Comparison of ENCODE assay signal across 1 cellular context in the genomic region with DNA sequence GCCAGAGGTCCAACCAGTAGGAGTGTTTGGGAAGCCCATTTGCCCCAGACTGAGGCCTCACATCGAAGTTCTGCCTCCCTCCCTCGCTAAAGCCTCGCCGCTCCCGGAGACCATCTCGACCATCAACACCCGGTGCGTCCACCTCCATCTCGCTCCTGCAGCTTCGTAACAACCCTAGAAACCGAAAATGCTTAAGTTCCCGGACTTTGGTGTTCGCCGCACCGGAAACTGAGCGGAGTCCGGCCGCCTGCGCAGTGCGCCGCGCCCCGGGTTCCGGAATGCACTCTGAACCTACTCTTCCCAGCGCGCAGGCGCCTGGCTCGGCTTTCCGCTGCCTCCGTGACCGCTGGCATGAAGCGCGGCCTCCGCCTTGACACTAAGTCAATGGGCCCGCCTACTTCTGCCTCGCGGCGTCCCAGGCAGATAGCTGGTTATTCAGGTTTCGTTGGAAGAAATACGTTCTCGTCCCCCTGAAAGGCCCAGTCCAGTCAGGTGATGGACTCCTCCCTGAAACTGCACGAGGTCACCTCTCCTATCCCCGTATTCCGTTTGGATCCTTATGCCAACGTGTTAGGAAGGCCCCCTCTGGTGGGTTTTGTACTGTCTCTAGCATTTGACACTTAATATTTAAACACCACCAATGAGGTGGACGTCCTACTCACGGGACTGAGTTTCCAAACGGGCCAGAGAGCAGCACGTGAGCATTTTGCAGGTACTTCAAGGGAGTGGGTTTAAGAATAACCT.
TF ChIP-seq lines count a peak whose summit lies in the region.

No MANE protein-coding gene starts in this region.

TF ChIP-seq in GM12878, 131 proteins besides CTCF, POLR2A, EP300 and RAD21 (continued from another document and continues in another):
- TF ChIP-seq CBX5 (IDR thresholded peaks at IDR 0.05; ENCODE audit: low read depth) (peak; percentile 76; the same call in 1 of the 2 replicates), MXI1 (IDR thresholded peaks at IDR 0.05; ENCODE audit: low read depth, low read length) (peak; percentile 66; the same call in 1 of the 2 replicates), DPF2 (IDR thresholded peaks at IDR 0.05) (0 out of 2 replicates have a peak, but pooled peaks have one; percentile 33), RCOR1 (conservative IDR thresholded peaks at IDR 0.05; ENCODE audit: low read depth, low read length) (0 out of 2 replicates have a peak, but pooled peaks have one; percentile 38), SMC3 (IDR thresholded peaks at IDR 0.05; ENCODE audit: borderline replicate concordance, low read length) (no peak), MAX (IDR thresholded peaks at IDR 0.05; ENCODE audit: low read depth, low read length) (peak; percentile 60; the same call in 1 of the 2 replicates), CHD2 (IDR thresholded peaks at IDR 0.05; ENCODE audit: borderline replicate concordance, low read depth, low read length) (0 out of 2 replicates have a peak, but pooled peaks have one; percentile 49), MEF2B (IDR thresholded peaks at IDR 0.05; ENCODE audit: partially characterized antibody, poor library complexity, severe bottlenecking) (no peak), CBX3 (IDR thresholded peaks at IDR 0.05; ENCODE audit: borderline replicate concordance, low read depth) (no peak), TCF12 (IDR thresholded peaks at IDR 0.05; ENCODE audit: low read depth, low read length) (no peak), NR2F1 (conservative IDR thresholded peaks at IDR 0.05) (peak; percentile 52), CREB1 (IDR thresholded peaks at IDR 0.05; ENCODE audit: low read depth) (peak; percentile 59; the same call in 1 of the 2 replicates), ESRRA (IDR thresholded peaks at IDR 0.05; ENCODE audit: low read length) (no peak), SP1 (IDR thresholded peaks at IDR 0.05; ENCODE audit: low read depth, low read length) (no peak), PML (IDR thresholded peaks at IDR 0.05; ENCODE audit: low read length) (0 out of 2 replicates have a peak, but pooled peaks have one; percentile 24), HDAC6 (IDR thresholded peaks at IDR 0.05; ENCODE audit: unreplicated experiment) (no peak), IKZF1 (conservative IDR thresholded peaks at IDR 0.05) (peak; percentile 95), YY1 (IDR thresholded peaks at IDR 0.05; ENCODE audit: low read depth, low read length) (peak; percentile 77), NR2C1 (IDR thresholded peaks at IDR 0.05) (peak; percentile 86), PAX5 (IDR thresholded peaks at IDR 0.05; ENCODE audit: borderline replicate concordance, low read depth, low read length) (peak; percentile 37; the same call in 1 of the 2 replicates), PAX8 (IDR thresholded peaks at IDR 0.05) (0 out of 2 replicates have a peak, but pooled peaks have one; percentile 21), POLR2AphosphoS2 (IDR thresholded peaks at IDR 0.05; ENCODE audit: low read depth, low read length) (peak; percentile 59; the same call in 1 of the 2 replicates), ATF7 (IDR thresholded peaks at IDR 0.05; ENCODE audit: low read depth) (0 out of 2 replicates have a peak, but pooled peaks have one; percentile 16), TAF1 (IDR thresholded peaks at IDR 0.05; ENCODE audit: borderline replicate concordance, low read depth, low read length) (peak; percentile 67; the same call in 1 of the 2 replicates), ZNF622 (IDR thresholded peaks at IDR 0.05) (no peak), STAT1 (conservative IDR thresholded peaks at IDR 0.05) (0 out of 2 replicates have a peak, but pooled peaks have one; percentile 15), RBBP5 (conservative IDR thresholded peaks at IDR 0.05) (no peak), ASH2L (IDR thresholded peaks at IDR 0.05; ENCODE audit: borderline replicate concordance, low read depth) (peak; percentile 83; the same call in 1 of the 2 replicates), SPI1 (IDR thresholded peaks at IDR 0.05; ENCODE audit: borderline replicate concordance, insufficient read depth, low read depth, low read length) (no peak), SRF (IDR thresholded peaks at IDR 0.05; ENCODE audit: low read depth in 2 of 2, low read length in 2 of 2) (peak in 1 of 2 experiments; percentile 62; a peak in 1 of 4 replicates), POLR2AphosphoS5 (IDR thresholded peaks at IDR 0.05; ENCODE audit: low read length) (peak; percentile 94), HCFC1 (IDR thresholded peaks at IDR 0.05; ENCODE audit: low read length) (peak; percentile 73), IRF5 (IDR thresholded peaks at IDR 0.05; ENCODE audit: borderline replicate concordance) (no peak), JUND (IDR thresholded peaks at IDR 0.05; ENCODE audit: low read depth, low read length) (no peak), ZBED1 (IDR thresholded peaks at IDR 0.05; ENCODE audit: borderline replicate concordance) (no peak), WRNIP1 (IDR thresholded peaks at IDR 0.05; ENCODE audit: borderline replicate concordance, low read depth, low read length) (no peak), CEBPB (IDR thresholded peaks at IDR 0.05; ENCODE audit: borderline replicate concordance in 1 of 2, low read depth in 2 of 2, low read length in 2 of 2) (no peak), ZNF24 (IDR thresholded peaks at IDR 0.05) (0 out of 2 replicates have a peak, but pooled peaks have one; percentile 4), SMAD1 (IDR thresholded peaks at IDR 0.05; ENCODE audit: low read depth, partially characterized antibody) (peak; percentile 56), KDM1A (IDR thresholded peaks at IDR 0.05; ENCODE audit: borderline replicate concordance) (no peak), MTA3 (IDR thresholded peaks at IDR 0.05; ENCODE audit: borderline replicate concordance, low read length) (no peak), CHD4 (IDR thresholded peaks at IDR 0.05) (no peak), IRF4 (IDR thresholded peaks at IDR 0.05; ENCODE audit: low read depth, low read length) (peak; percentile 40; the same call in 1 of the 2 replicates), SIN3A (IDR thresholded peaks at IDR 0.05; ENCODE audit: low read depth, low read length) (no peak), CREM (IDR thresholded peaks at IDR 0.05; ENCODE audit: low read depth) (peak; percentile 65; the same call in 1 of the 2 replicates), IRF3 (IDR thresholded peaks at IDR 0.05) (0 out of 2 replicates have a peak, but pooled peaks have one; percentile 44), E2F4 (IDR thresholded peaks at IDR 0.05; ENCODE audit: low read depth, low read length) (0 out of 2 replicates have a peak, but pooled peaks have one; percentile 15), RUNX3 (IDR thresholded peaks at IDR 0.05; ENCODE audit: low read length) (peak; percentile 68), ETV6 (conservative IDR thresholded peaks at IDR 0.05 in 1 of 2, IDR thresholded peaks at IDR 0.05 in 1 of 2; ENCODE audit: borderline replicate concordance in 1 of 2, low read depth in 1 of 2) (peak in 1 of 2 experiments; percentile 88; a peak in 2 of 4 replicates), GABPA (IDR thresholded peaks at IDR 0.05; ENCODE audit: low read depth) (peak; percentile 94)
- TF ChIP-seq, protein P1, sequence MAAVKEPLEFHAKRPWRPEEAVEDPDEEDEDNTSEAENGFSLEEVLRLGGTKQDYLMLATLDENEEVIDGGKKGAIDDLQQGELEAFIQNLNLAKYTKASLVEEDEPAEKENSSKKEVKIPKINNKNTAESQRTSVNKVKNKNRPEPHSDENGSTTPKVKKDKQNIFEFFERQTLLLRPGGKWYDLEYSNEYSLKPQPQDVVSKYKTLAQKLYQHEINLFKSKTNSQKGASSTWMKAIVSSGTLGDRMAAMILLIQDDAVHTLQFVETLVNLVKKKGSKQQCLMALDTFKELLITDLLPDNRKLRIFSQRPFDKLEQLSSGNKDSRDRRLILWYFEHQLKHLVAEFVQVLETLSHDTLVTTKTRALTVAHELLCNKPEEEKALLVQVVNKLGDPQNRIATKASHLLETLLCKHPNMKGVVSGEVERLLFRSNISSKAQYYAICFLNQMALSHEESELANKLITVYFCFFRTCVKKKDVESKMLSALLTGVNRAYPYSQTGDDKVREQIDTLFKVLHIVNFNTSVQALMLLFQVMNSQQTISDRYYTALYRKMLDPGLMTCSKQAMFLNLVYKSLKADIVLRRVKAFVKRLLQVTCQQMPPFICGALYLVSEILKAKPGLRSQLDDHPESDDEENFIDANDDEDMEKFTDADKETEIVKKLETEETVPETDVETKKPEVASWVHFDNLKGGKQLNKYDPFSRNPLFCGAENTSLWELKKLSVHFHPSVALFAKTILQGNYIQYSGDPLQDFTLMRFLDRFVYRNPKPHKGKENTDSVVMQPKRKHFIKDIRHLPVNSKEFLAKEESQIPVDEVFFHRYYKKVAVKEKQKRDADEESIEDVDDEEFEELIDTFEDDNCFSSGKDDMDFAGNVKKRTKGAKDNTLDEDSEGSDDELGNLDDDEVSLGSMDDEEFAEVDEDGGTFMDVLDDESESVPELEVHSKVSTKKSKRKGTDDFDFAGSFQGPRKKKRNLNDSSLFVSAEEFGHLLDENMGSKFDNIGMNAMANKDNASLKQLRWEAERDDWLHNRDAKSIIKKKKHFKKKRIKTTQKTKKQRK (IDR thresholded peaks at IDR 0.05; ENCODE audit: low read depth, low read length): no peak
- TF ChIP-seq, protein P2, sequence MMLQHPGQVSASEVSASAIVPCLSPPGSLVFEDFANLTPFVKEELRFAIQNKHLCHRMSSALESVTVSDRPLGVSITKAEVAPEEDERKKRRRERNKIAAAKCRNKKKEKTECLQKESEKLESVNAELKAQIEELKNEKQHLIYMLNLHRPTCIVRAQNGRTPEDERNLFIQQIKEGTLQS (IDR thresholded peaks at IDR 0.05; ENCODE audit: borderline replicate concordance, extremely low read depth, low read depth, low read length): no peak
- TF ChIP-seq, protein P3, sequence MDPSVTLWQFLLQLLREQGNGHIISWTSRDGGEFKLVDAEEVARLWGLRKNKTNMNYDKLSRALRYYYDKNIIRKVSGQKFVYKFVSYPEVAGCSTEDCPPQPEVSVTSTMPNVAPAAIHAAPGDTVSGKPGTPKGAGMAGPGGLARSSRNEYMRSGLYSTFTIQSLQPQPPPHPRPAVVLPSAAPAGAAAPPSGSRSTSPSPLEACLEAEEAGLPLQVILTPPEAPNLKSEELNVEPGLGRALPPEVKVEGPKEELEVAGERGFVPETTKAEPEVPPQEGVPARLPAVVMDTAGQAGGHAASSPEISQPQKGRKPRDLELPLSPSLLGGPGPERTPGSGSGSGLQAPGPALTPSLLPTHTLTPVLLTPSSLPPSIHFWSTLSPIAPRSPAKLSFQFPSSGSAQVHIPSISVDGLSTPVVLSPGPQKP (IDR thresholded peaks at IDR 0.05; ENCODE audit: low read depth, low read length): no peak; the same call in none of the 2 replicates
- TF ChIP-seq, protein P4, sequence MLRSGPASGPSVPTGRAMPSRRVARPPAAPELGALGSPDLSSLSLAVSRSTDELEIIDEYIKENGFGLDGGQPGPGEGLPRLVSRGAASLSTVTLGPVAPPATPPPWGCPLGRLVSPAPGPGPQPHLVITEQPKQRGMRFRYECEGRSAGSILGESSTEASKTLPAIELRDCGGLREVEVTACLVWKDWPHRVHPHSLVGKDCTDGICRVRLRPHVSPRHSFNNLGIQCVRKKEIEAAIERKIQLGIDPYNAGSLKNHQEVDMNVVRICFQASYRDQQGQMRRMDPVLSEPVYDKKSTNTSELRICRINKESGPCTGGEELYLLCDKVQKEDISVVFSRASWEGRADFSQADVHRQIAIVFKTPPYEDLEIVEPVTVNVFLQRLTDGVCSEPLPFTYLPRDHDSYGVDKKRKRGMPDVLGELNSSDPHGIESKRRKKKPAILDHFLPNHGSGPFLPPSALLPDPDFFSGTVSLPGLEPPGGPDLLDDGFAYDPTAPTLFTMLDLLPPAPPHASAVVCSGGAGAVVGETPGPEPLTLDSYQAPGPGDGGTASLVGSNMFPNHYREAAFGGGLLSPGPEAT (IDR thresholded peaks at IDR 0.05; ENCODE audit: low read depth): peak; percentile 44; the same call in 1 of the 2 replicates
